Comparison of ENCODE assay signal across 27 cellular contexts in genomic region chr12:82619644-82620043, GRCh38.
"Had no signal": no experiment of that assay in that cellular context is flagged by ENCODE, and none has a peak within 500 bp of the region (broad histone marks: within the 10 kb centered on the region; RNA-seq: fewer than 3 reads in every experiment).

No MANE protein-coding gene starts in this region.

- H3K4me1 Mint-ChIP-seq: endodermal cell; naive thymus-derived CD4-positive, alpha-beta T cell; stimulated activated memory B cell treated with anti-CD40 and anti-IgM and Interleukin-4, amounts not matched to agents 10 μg/mL and 1 μg/mL and 100 μg/mL, for 72 hours had no signal

- H3K36me3 Mint-ChIP-seq: naive thymus-derived CD4-positive, alpha-beta T cell; stimulated activated memory B cell treated with anti-CD40 and anti-IgM and Interleukin-4, amounts not matched to agents 10 μg/mL and 1 μg/mL and 100 μg/mL, for 72 hours had no signal

- H3K4me3 ChIP-seq: gastrocnemius medialis, ovary, psoas muscle, sigmoid colon, testis, tibial nerve, upper lobe of left lung, uterus had no signal

- H3K4me3 Mint-ChIP-seq: dendritic cell treated with granulocyte-macrophage colony-stimulating factor and Interleukin-4, amounts not matched to agents 40 ng/mL and 50 ng/mL, for 4 days; endodermal cell; naive thymus-derived CD4-positive, alpha-beta T cell; nephron; stimulated activated memory B cell treated with anti-CD40 and anti-IgM and Interleukin-4, amounts not matched to agents 10 μg/mL and 1 μg/mL and 100 μg/mL, for 72 hours had no signal

- H3K27me3 ChIP-seq: gastrocnemius medialis, ovary, sigmoid colon, testis, tibial nerve, upper lobe of left lung, uterus had no signal

- H3K9me3 ChIP-seq: gastrocnemius medialis, ovary, psoas muscle, sigmoid colon, testis, tibial nerve, upper lobe of left lung, uterus had no signal

- H3K27ac ChIP-seq: epithelial cell of prostate, gastrocnemius medialis, ovary, psoas muscle, sigmoid colon, testis, tibial nerve, upper lobe of left lung, uterus had no signal

- H3K9me3 Mint-ChIP-seq: endodermal cell had no signal

- DNase-seq: effector CD8-positive, alpha-beta T cell; endodermal cell; foreskin fibroblast; gastrocnemius medialis; head of caudate nucleus; mammary epithelial cell; mesendoderm; midbrain; naive thymus-derived CD4-positive, alpha-beta T cell; occipital lobe; ovary; psoas muscle; right cardiac atrium; sigmoid colon; stimulated activated CD4-positive, alpha-beta T cell treated with anti-CD3 and anti-CD28 coated beads, Interleukin-2, amount 100 ng/mL, for 24 hours; stimulated activated CD4-positive, alpha-beta T cell treated with anti-CD3 and anti-CD28 coated beads, Interleukin-4, amount 100 ng/mL, for 24 hours; stimulated activated naive CD8-positive, alpha-beta T cell treated with anti-CD3 and anti-CD28 coated beads, Interleukin-15, Interleukin-2, amounts not matched to agents 100 U/mL and 50 U/mL, for 24 hours; substantia nigra; testis; upper lobe of left lung; uterus had no signal

- H3K4me1 ChIP-seq: gastrocnemius medialis, psoas muscle, sigmoid colon, testis, tibial nerve, upper lobe of left lung, uterus had no signal

- ATAC-seq: esophagus mucosa; gastrocnemius medialis; naive thymus-derived CD4-positive, alpha-beta T cell; psoas muscle; right cardiac atrium; stimulated activated memory B cell treated with anti-CD40 and anti-IgM and Interleukin-4, amounts not matched to agents 10 μg/mL and 1 μg/mL and 100 μg/mL, for 72 hours; stimulated activated naive CD8-positive, alpha-beta T cell treated with anti-CD3 and anti-CD28 coated beads, Interleukin-15, Interleukin-2, amounts not matched to agents 100 U/mL and 50 U/mL, for 24 hours had no signal

- H3K36me3 ChIP-seq: gastrocnemius medialis, ovary, sigmoid colon, tibial nerve, upper lobe of left lung, uterus had no signal

- H3K27ac Mint-ChIP-seq: dendritic cell treated with granulocyte-macrophage colony-stimulating factor and Interleukin-4, amounts not matched to agents 40 ng/mL and 50 ng/mL, for 4 days; endodermal cell; naive thymus-derived CD4-positive, alpha-beta T cell; nephron; stimulated activated memory B cell treated with anti-CD40 and anti-IgM and Interleukin-4, amounts not matched to agents 10 μg/mL and 1 μg/mL and 100 μg/mL, for 72 hours had no signal
